ENCODE assay signal across 8 cellular contexts in genomic region chr3:40308725-40309438, GRCh38. TPM values are rescaled to one million over a fixed set of nuclear protein-coding genes. Genes with fewer than 3 reads are reported as not detected.
A peak's percentile ranks its signal among the peaks of the same experiment; 100 is the strongest.
DNase-seq lines count a peak whose midpoint lies in the region; ATAC-seq and TF ChIP-seq lines count a peak whose summit lies in the region.

No MANE protein-coding gene starts in this region.

- no peak for ATAC-seq in esophagus mucosa

- peaks cover 30% of the 10 kb centered on the region for H3K36me3 Mint-ChIP-seq in T-helper 2 cell treated with Interferon-gamma antibody and Interleukin-4, amounts not matched to agents 5 μg/mL and 100 μg/mL, for 36 hours (ENCODE audit: low read depth)

- no peaks in the 10 kb centered on the region for H3K27me3 Mint-ChIP-seq in T-helper 2 cell treated with Interferon-gamma antibody and Interleukin-4, amounts not matched to agents 5 μg/mL and 100 μg/mL, for 36 hours (ENCODE audit: low read depth)

- peak overlapping the region; percentile 96 for H3K27ac Mint-ChIP-seq in T-helper 2 cell treated with Interferon-gamma antibody and Interleukin-4, amounts not matched to agents 5 μg/mL and 100 μg/mL, for 36 hours

- no peaks in the 10 kb centered on the region for H3K9me3 ChIP-seq in NT2/D1 (ENCODE audit: insufficient read depth, low read length)
- no peaks in the 10 kb centered on the region for H3K9me3 ChIP-seq in neuron (ENCODE audit: low read length)

- H3K4me1 Mint-ChIP-seq in T-helper 2 cell treated with Interferon-gamma antibody and Interleukin-4, amounts not matched to agents 5 μg/mL and 100 μg/mL, for 36 hours (ENCODE audit: low read depth): peaks cover 15% of the 10 kb centered on the region

- DNase-seq in T-helper 2 cell treated with Interferon-gamma antibody and Interleukin-4, amounts not matched to agents 5 μg/mL and 100 μg/mL, for 36 hours (ENCODE audit: low spot score): no peak
- DNase-seq in T-helper 2 cell (no peak), NT2/D1 (ENCODE audit: low read depth, low spot score) (no peak), epithelial cell of esophagus (ENCODE audit: low read depth) (no peak), MV-4-11 (lab: John Stamatoyannopoulos, UW) (no peak), NCI-H345 (lab: John Stamatoyannopoulos, UW) (no peak)

- H3K4me3 ChIP-seq in NT2/D1 (ENCODE audit: insufficient read length, low read depth): peak overlapping the region; percentile 56
- peak overlapping the region; percentile 60 for H3K4me3 ChIP-seq in epithelial cell of esophagus (ENCODE audit: low read length)
- peak overlapping the region; percentile 95 for H3K4me3 ChIP-seq in neuron (ENCODE audit: low read length)

- H3K4me3 Mint-ChIP-seq in T-helper 2 cell treated with Interferon-gamma antibody and Interleukin-4, amounts not matched to agents 5 μg/mL and 100 μg/mL, for 36 hours: peak overlapping the region; percentile 99

- H3K4me1 ChIP-seq in NT2/D1 (ENCODE audit: insufficient read depth, insufficient read length) (no peaks in the 10 kb centered on the region), neuron (ENCODE audit: insufficient read depth, low read length) (peaks cover 19% of the 10 kb centered on the region)

- no peaks in the 10 kb centered on the region for H3K9me3 Mint-ChIP-seq in T-helper 2 cell treated with Interferon-gamma antibody and Interleukin-4, amounts not matched to agents 5 μg/mL and 100 μg/mL, for 36 hours

- peak overlapping the region; percentile 81 for H3K9ac ChIP-seq in NT2/D1 (ENCODE audit: insufficient read length, low read depth)

- no peak for TF ChIP-seq CTCF in epithelial cell of esophagus (IDR thresholded peaks at IDR 0.05; ENCODE audit: insufficient read depth, low read depth, low read length, missing control alignments)

- peak overlapping the region; percentile 96 for H2AFZ ChIP-seq in neuron (ENCODE audit: low read depth, low read length)

- H3K36me3 ChIP-seq in NT2/D1 (ENCODE audit: insufficient read depth, insufficient read length, low read length) (peaks cover 33% of the 10 kb centered on the region), neuron (ENCODE audit: insufficient read depth, low read length) (peaks cover 31% of the 10 kb centered on the region)

- H3K27me3 ChIP-seq in NT2/D1 (ENCODE audit: insufficient read depth, insufficient read length): no peaks in the 10 kb centered on the region
- H3K27me3 ChIP-seq in neuron (ENCODE audit: insufficient read depth, low read length): no peaks in the 10 kb centered on the region

RNA-seq across cellular contexts. Expression of gene EIF1B, which starts 0.6 kb away (rescaled TPM):
- 19.5 TPM for total RNA-seq in esophagus mucosa
